Comparison of ENCODE assay signal across 19 cellular contexts in genomic region chr19:6063576-6063961, GRCh38. TPM values are rescaled to one million over a fixed set of nuclear protein-coding genes. Genes with fewer than 3 reads are reported as not detected.
DNase-seq lines count a peak whose midpoint lies in the region; ATAC-seq and TF ChIP-seq lines count a peak whose summit lies in the region.
"Had no signal": no experiment of that assay in that cellular context is flagged by ENCODE, and none has a peak within 500 bp of the region (broad histone marks: within the 10 kb centered on the region; RNA-seq: fewer than 3 reads in every experiment).

No MANE protein-coding gene starts in this region.

- TF ChIP-seq EP300 in upper lobe of left lung (IDR thresholded peaks at IDR 0.05) = no peak

- TF ChIP-seq CTCF in omental fat pad (IDR thresholded peaks at IDR 0.05) (no peak), upper lobe of left lung (IDR thresholded peaks at IDR 0.05) (no peak)

- peak; percentile 23 for DNase-seq in activated CD4-positive, CD25-positive, alpha-beta regulatory T cell treated with anti-CD3 and anti-CD28 coated beads, Interleukin-2, amount 50 U/mL, for 72 hours
- DNase-seq in omental fat pad (ENCODE audit: low spot score) (peak; percentile 20), upper lobe of left lung (no peak), H4 (ENCODE audit: low spot score) (no peak)
- no peak for DNase-seq in stimulated activated CD4-positive, alpha-beta T cell treated with anti-CD3 and anti-CD28 coated beads, Interleukin-4, amount 100 ng/mL, for 1 hour
- no peak for DNase-seq in stimulated activated CD4-positive, alpha-beta T cell treated with anti-CD3 and anti-CD28 coated beads, Interleukin-2, amount 100 ng/mL, for 48 hours
- DNase-seq: activated effector memory CD4-positive, alpha-beta T cell treated with Interleukin-2 at 50 U/mL for 16 hours; amniotic stem cell; BE2C; left ventricle myocardium inferior; naive thymus-derived CD8-positive, alpha-beta T cell; NCI-H1694 treated with DMSO at 0.1 percent for 48 hours; substantia nigra; T-helper 1 cell had no signal

- 68 to 69% methylated on average over 7 of the region's 7 CpGs for WGBS in esophagus, 2 donors
- WGBS in upper lobe of left lung, 2 donors = 74 to 80% methylated on average over 4 to 7 of the region's 7 CpGs

- peak overlapping the region; percentile 30 to 92 for H3K27ac ChIP-seq in esophagus (ENCODE audit: low read depth in 2 of 2, low read length in 1 of 2)
- peak overlapping the region; percentile 79 to 97 (median 85) for H3K27ac ChIP-seq in upper lobe of left lung

- no peak for TF ChIP-seq POLR2A in upper lobe of left lung (IDR thresholded peaks at IDR 0.05)

- no peaks in the 10 kb centered on the region for H3K9me3 ChIP-seq in esophagus (ENCODE audit: control insufficient read depth in 2 of 2, insufficient read depth in 1 of 2, low read depth in 1 of 2, low read length in 1 of 2)
- no peaks in the 10 kb centered on the region for H3K9me3 ChIP-seq in upper lobe of left lung
- H3K9me3 ChIP-seq: BE2C, left ventricle myocardium inferior had no signal

- no peaks in the 10 kb centered on the region for H3K27me3 ChIP-seq in esophagus (ENCODE audit: control insufficient read depth in 1 of 2, insufficient read depth in 2 of 2, low read length in 2 of 2)
- H3K27me3 ChIP-seq in upper lobe of left lung = no peaks in the 10 kb centered on the region
- H3K27me3 ChIP-seq: BE2C had no signal

- no peak for ATAC-seq in activated CD4-positive, CD25-positive, alpha-beta regulatory T cell treated with anti-CD3 and anti-CD28 coated beads, Interleukin-2, amount 50 U/mL, for 24 hours
- no peak for ATAC-seq in omental fat pad (ENCODE audit: low FRiP score)
- ATAC-seq in upper lobe of left lung (ENCODE audit: low FRiP score in 2 of 2) = no peak
- ATAC-seq: GM12878; naive thymus-derived CD8-positive, alpha-beta T cell; Right ventricle myocardium inferior; WTC11 had no signal

- H3K4me3 ChIP-seq in esophagus (ENCODE audit: low read depth in 1 of 2, low read length in 2 of 2) (no peak overlapping the region), upper lobe of left lung (peak overlapping the region in 1 of 4 donors; percentile 31)
- H3K4me3 ChIP-seq: GM12878 had no signal

- H3K4me1 ChIP-seq in esophagus (ENCODE audit: control insufficient read depth in 2 of 2, insufficient read depth in 2 of 2, low read length in 1 of 2) (peaks cover 2 to 26% of the 10 kb centered on the region in 2 donors), upper lobe of left lung (peaks cover 68 to 95% (median 89%) of the 10 kb centered on the region in 4 donors)

- H3K36me3 ChIP-seq in esophagus (ENCODE audit: control insufficient read depth in 2 of 2, insufficient read depth in 2 of 2, low read length in 1 of 2) (no peaks in the 10 kb centered on the region), upper lobe of left lung (no peaks in the 10 kb centered on the region)
- H3K36me3 ChIP-seq: BE2C, left ventricle myocardium inferior had no signal

RNA-seq across cellular contexts. Expression of gene RFX2, which starts 46.7 kb away (rescaled TPM):
- 1 to 10 TPM; 5.3 to 8.8 TPM for polyA plus RNA-seq in esophagus
- total RNA-seq in omental fat pad (10 to 100 TPM in 3 of 4 donors, 1 to 10 TPM in 1; 8.1 to 93.0 (median 20.4) TPM), upper lobe of left lung (100 to 1,000 TPM in 1 of 6 donors, 10 to 100 TPM in 5; 14.3 to 111 (median 28.6) TPM)
- total RNA-seq in H4 (2014; rRNA removed; shearing (Covaris generic)) = 4.9 and 5.7 TPM in 2 replicates

Comparison
In these comparisons a context has a peak if more than half of its experiments do, and no peak if none do; other contexts are left out.
1. DNase-seq: peak in activated CD4-positive, CD25-positive, alpha-beta regulatory T cell treated with anti-CD3 and anti-CD28 coated beads, Interleukin-2, amount 50 U/mL, for 72 hours (single experiment) and omental fat pad (single experiment); none in upper lobe of left lung (0 of 2), stimulated activated CD4-positive, alpha-beta T cell treated with anti-CD3 and anti-CD28 coated beads, Interleukin-4, amount 100 ng/mL, for 1 hour (single experiment), H4 (single experiment) and stimulated activated CD4-positive, alpha-beta T cell treated with anti-CD3 and anti-CD28 coated beads, Interleukin-2, amount 100 ng/mL, for 48 hours (0 of 2).